ENCODE assay signal across 8 cellular contexts in genomic region chr15:31392761-31393401, GRCh38.
DNase-seq lines count a peak whose midpoint lies in the region; ATAC-seq and TF ChIP-seq lines count a peak whose summit lies in the region.

No MANE protein-coding gene starts in this region.

- no peaks in the 10 kb centered on the region for H4K20me1 ChIP-seq in MM.1S (ENCODE audit: insufficient read depth, low read length)
- no peaks in the 10 kb centered on the region for H4K20me1 ChIP-seq in neural cell (ENCODE audit: insufficient read depth)

- no peak for TF ChIP-seq RAD21 in neural cell (conservative IDR thresholded peaks at IDR 0.05)

- no peaks in the 10 kb centered on the region for H3K9me2 ChIP-seq in MM.1S (replicated peaks; ENCODE audit: insufficient read depth, low read length)
- H3K9me2 ChIP-seq in neural cell (ENCODE audit: insufficient read depth, low read length): no peaks in the 10 kb centered on the region

- H3K9me3 ChIP-seq in MM.1S (replicated peaks; ENCODE audit: insufficient read depth, low read length): no peaks in the 10 kb centered on the region
- no peaks in the 10 kb centered on the region for H3K9me3 ChIP-seq in effector memory CD4-positive, alpha-beta T cell (ENCODE audit: control insufficient read depth, low read length)
- peaks cover 8% of the 10 kb centered on the region for H3K9me3 ChIP-seq in neural cell (ENCODE audit: low read length)

- DNase-seq in COLO668 (lab: John Stamatoyannopoulos, UW; ENCODE audit: unreplicated experiment) (peak; percentile 69), MM.1S (no peak), middle frontal gyrus (ENCODE audit: extremely low spot score, low spot score) (no peak), NCI-H510A treated with DMSO at 0.1 percent for 48 hours (lab: John Stamatoyannopoulos, UW) (no peak), medulla oblongata (ENCODE audit: extremely low spot score) (no peak)
- DNase-seq in effector memory CD4-positive, alpha-beta T cell: no peak

- H3K27me3 ChIP-seq in MM.1S (replicated peaks; ENCODE audit: insufficient read depth, low read length): peaks cover 6% of the 10 kb centered on the region; the same call in 1 of the 2 replicates
- H3K27me3 ChIP-seq in effector memory CD4-positive, alpha-beta T cell (replicated peaks; ENCODE audit: control insufficient read depth, insufficient read depth, low read length, poor library complexity, severe bottlenecking): no peaks in the 10 kb centered on the region
- peaks cover 37% of the 10 kb centered on the region for H3K27me3 ChIP-seq in neural cell (ENCODE audit: insufficient read depth, low read depth, low read length)

- H3K4me3 ChIP-seq in MM.1S (ENCODE audit: low read length) (peak overlapping the region; percentile 93), neural cell (ENCODE audit: low read length) (peak overlapping the region; percentile 75)
- peak overlapping the region; percentile 72 for H3K4me3 ChIP-seq in effector memory CD4-positive, alpha-beta T cell (ENCODE audit: insufficient read depth, low read depth, low read length, poor library complexity, severe bottlenecking)

- H3K36me3 ChIP-seq in MM.1S (replicated peaks; ENCODE audit: insufficient read depth, low read length) (no peaks in the 10 kb centered on the region), neural cell (ENCODE audit: insufficient read depth, low read length) (no peaks in the 10 kb centered on the region)
- no peaks in the 10 kb centered on the region for H3K36me3 ChIP-seq in effector memory CD4-positive, alpha-beta T cell (ENCODE audit: control insufficient read depth, insufficient read depth, low read length)

- H2AFZ ChIP-seq in MM.1S (ENCODE audit: low read length): peak overlapping the region; percentile 74
- no peak overlapping the region for H2AFZ ChIP-seq in neural cell (ENCODE audit: low read depth, low read length)

- no peak for TF ChIP-seq CTCF in MM.1S (IDR thresholded peaks at IDR 0.05; ENCODE audit: low read length)
- TF ChIP-seq CTCF in neural cell (IDR thresholded peaks at IDR 0.05; ENCODE audit: poor library complexity, severe bottlenecking): no peak

- TF ChIP-seq EP300 in neural cell (conservative IDR thresholded peaks at IDR 0.05; ENCODE audit: poor library complexity, severe bottlenecking): no peak

- H3F3A ChIP-seq in MM.1S (ENCODE audit: insufficient read depth, low read length): no peaks in the 10 kb centered on the region; the same call in 1 of the 2 replicates
- H3F3A ChIP-seq in neural cell (ENCODE audit: insufficient read depth, low read length, poor library complexity, severe bottlenecking): no peaks in the 10 kb centered on the region

- ATAC-seq in GM21423 (IDR thresholded peaks at IDR 0.05; ENCODE audit: unreplicated experiment): peak; percentile 34

- H3K27ac ChIP-seq in MM.1S (ENCODE audit: low read length) (no peak overlapping the region), neural cell (ENCODE audit: low read length) (no peak overlapping the region)
- peak overlapping the region; percentile 14 for H3K27ac ChIP-seq in effector memory CD4-positive, alpha-beta T cell (ENCODE audit: insufficient read depth, low read length, poor library complexity, severe bottlenecking)

- no peaks in the 10 kb centered on the region for H3K4me1 ChIP-seq in MM.1S (ENCODE audit: low read length)
- H3K4me1 ChIP-seq in effector memory CD4-positive, alpha-beta T cell (ENCODE audit: control insufficient read depth, insufficient read depth, low read length, poor library complexity, severe bottlenecking): peaks cover 9% of the 10 kb centered on the region

- H3K79me2 ChIP-seq in MM.1S (ENCODE audit: low read length) (no peaks in the 10 kb centered on the region), neural cell (replicated peaks; ENCODE audit: insufficient read depth, low read length) (no peaks in the 10 kb centered on the region)

- peak overlapping the region; percentile 100 for H3K4me2 ChIP-seq in MM.1S (ENCODE audit: low read depth, low read length)
- H3K4me2 ChIP-seq in neural cell (ENCODE audit: low read length): no peak overlapping the region

- no peak overlapping the region for H3K9ac ChIP-seq in MM.1S (ENCODE audit: low read length)
- no peak overlapping the region for H3K9ac ChIP-seq in neural cell (ENCODE audit: low read length)

TF ChIP-seq in neural cell, 6 proteins besides CTCF, POLR2A, EP300 and RAD21:
- TF ChIP-seq MXI1 (conservative IDR thresholded peaks at IDR 0.05; ENCODE audit: poor library complexity, severe bottlenecking) (no peak), EZH2 (IDR thresholded peaks at IDR 0.05; ENCODE audit: borderline replicate concordance, insufficient read depth, low read length, poor library complexity, severe bottlenecking) (no peak), REST (IDR thresholded peaks at IDR 0.05; ENCODE audit: borderline replicate concordance) (no peak), POLR2AphosphoS5 (IDR thresholded peaks at IDR 0.05) (no peak), TAF1 (IDR thresholded peaks at IDR 0.05; ENCODE audit: low read depth) (no peak), SMC3 (conservative IDR thresholded peaks at IDR 0.05; ENCODE audit: poor library complexity) (no peak)
